In the genomic region with DNA sequence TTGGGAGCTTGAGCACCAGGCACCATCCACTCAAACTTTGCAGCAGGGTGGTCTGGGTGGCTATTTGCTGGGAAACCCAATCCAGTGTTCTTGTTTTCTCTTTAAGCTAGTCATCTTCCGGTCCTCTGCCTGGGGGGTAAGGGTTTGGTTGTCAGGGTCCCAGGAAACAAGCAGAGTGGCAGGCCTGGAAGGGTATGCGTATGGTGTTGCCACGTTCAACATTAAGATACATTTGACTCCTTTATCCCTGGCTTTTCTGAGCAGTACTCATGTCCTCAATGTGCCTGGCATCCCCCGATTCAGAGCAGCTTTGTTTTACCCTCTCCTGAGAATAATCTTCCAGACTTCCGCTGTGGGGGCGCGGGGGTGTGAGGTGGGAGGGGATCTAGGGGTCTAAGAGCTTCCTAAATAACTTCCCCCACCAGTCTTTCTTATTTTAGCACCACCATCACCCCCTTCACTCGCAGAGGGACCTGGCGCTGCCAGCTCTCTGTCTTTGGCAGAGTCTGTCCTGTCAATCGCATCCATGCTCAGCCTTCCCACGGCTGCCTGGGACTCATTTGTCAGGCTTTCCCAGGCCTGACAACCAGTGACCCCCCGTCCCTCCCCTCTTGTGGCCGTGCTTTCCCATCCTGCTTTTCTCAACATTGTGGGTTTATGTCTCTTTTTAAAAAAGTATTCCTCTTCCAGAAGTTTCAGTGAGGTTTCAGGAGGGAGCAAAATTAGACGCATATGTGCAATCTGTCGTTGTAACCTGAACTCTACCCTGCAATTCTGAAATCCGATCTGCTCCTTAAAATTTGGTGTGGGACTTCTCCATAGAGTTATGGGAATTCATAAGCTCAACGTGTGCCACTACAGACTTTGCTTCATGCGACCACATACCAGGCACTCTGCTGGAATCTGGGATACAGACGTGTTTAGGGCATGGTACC, we compare ENCODE assay signal across 20 cellular contexts. TPM values are rescaled to one million over a fixed set of nuclear protein-coding genes. Genes with fewer than 3 reads are reported as not detected.
A peak's percentile ranks its signal among the peaks of the same experiment; 100 is the strongest.
DNase-seq lines count a peak whose midpoint lies in the region; ATAC-seq and TF ChIP-seq lines count a peak whose summit lies in the region.
"Had no signal": no experiment of that assay in that cellular context is flagged by ENCODE, and none has a peak within 500 bp of the region (broad histone marks: within the 10 kb centered on the region; RNA-seq: fewer than 3 reads in every experiment).

No MANE protein-coding gene starts in this region.

- H3K27ac ChIP-seq in neuronal stem cell (replicated peaks; ENCODE audit: low read length) = no peak overlapping the region
- H3K27ac ChIP-seq: BLaER1, body of pancreas had no signal

- peaks cover 9% of the 10 kb centered on the region for H3K4me1 Mint-ChIP-seq in activated CD4-positive, alpha-beta T cell treated with anti-CD3 and anti-CD28 coated beads, Interleukin-2, amount 10 ng/mL, durations not matched to agents 7 days and 5 days

- H3K36me3 Mint-ChIP-seq in activated CD4-positive, alpha-beta T cell treated with anti-CD3 and anti-CD28 coated beads, Interleukin-2, amount 10 ng/mL, durations not matched to agents 7 days and 5 days (ENCODE audit: low read depth) = no peaks in the 10 kb centered on the region

- no peaks in the 10 kb centered on the region for H3K9me3 ChIP-seq in neuronal stem cell (replicated peaks in 1 of 2; ENCODE audit: control insufficient read depth in 2 of 2, insufficient read depth in 1 of 2, low read depth in 1 of 2, low read length in 2 of 2)
- H3K9me3 ChIP-seq: body of pancreas had no signal

- no peaks in the 10 kb centered on the region for H3K36me3 ChIP-seq in neuronal stem cell (replicated peaks in 1 of 2; ENCODE audit: control insufficient read depth in 2 of 2, insufficient read depth in 2 of 2, low read length in 2 of 2)
- H3K36me3 ChIP-seq: BLaER1 had no signal

- H3K23ac ChIP-seq in neuronal stem cell (ENCODE audit: low read depth, low read length, poor library complexity) = no peak overlapping the region

- no peak overlapping the region for H4K8ac ChIP-seq in neuronal stem cell (ENCODE audit: low read depth, low read length)

- H2BK15ac ChIP-seq in neuronal stem cell (ENCODE audit: low read length) = no peak overlapping the region

- peak overlapping the region; percentile 69 for H2AFZ ChIP-seq in neuronal stem cell (ENCODE audit: low read length)

- POLR2A ChIA-PET in activated CD4-positive, alpha-beta T cell treated with anti-CD3 and anti-CD28 coated beads, Interleukin-2, amount 10 ng/mL, durations not matched to agents 7 days and 5 days (lab: Charles Lee) = no interaction called here

- no peaks in the 10 kb centered on the region for H3K9me3 Mint-ChIP-seq in activated CD4-positive, alpha-beta T cell treated with anti-CD3 and anti-CD28 coated beads, Interleukin-2, amount 10 ng/mL, durations not matched to agents 7 days and 5 days
- H3K9me3 Mint-ChIP-seq: activated T-helper 2 cell treated with anti-CD3 and anti-CD28 coated beads, Interferon-gamma antibody, Interleukin-2, Interleukin-4, amounts not matched to agents 10 μg/mL and 5 μg/mL and 100 μg/mL, durations not matched to agents 14 hours and 24 hours and 36 hours had no signal

- H3K27me3 ChIP-seq in neuronal stem cell (ENCODE audit: control insufficient read depth in 3 of 3, insufficient read depth in 3 of 3, low read depth in 1 of 3, low read length in 3 of 3) = no peaks in the 10 kb centered on the region
- H3K27me3 ChIP-seq: BLaER1, body of pancreas had no signal

- H3K18ac ChIP-seq in neuronal stem cell (ENCODE audit: low read length) = no peak overlapping the region

- H2BK5ac ChIP-seq in neuronal stem cell (ENCODE audit: low read length) = no peak overlapping the region

- no peak overlapping the region for H2BK12ac ChIP-seq in neuronal stem cell (ENCODE audit: low read length)

- H2BK120ac ChIP-seq in neuronal stem cell (ENCODE audit: low read depth, low read length) = no peak overlapping the region

- CTCF ChIA-PET in activated CD4-positive, alpha-beta T cell treated with anti-CD3 and anti-CD28 coated beads, Interleukin-2, amount 10 ng/mL, durations not matched to agents 7 days and 5 days (lab: Charles Lee) = interaction anchor here (4.1 kb wide), 1 partner anchor 11 kb away, joined by 36 read pairs; no protein-coding TSS in a partner anchor

- no peak overlapping the region for H3K4ac ChIP-seq in neuronal stem cell (ENCODE audit: low read length)

- ATAC-seq in HG03280 (IDR thresholded peaks at IDR 0.05; ENCODE audit: unreplicated experiment) = no peak
- ATAC-seq: body of pancreas had no signal

- DNase-seq in DMS 273 treated with DMSO at 0.1 percent for 48 hours (lab: John Stamatoyannopoulos, UW) (peak; percentile 71), NCI-H524 (lab: John Stamatoyannopoulos, UW) (peak; percentile 85 to 90), fibroblast of peridontal ligament (ENCODE audit: extremely low read depth) (peak; percentile 88), neuronal stem cell (ENCODE audit: low spot score) (no peak), GM13977 (ENCODE audit: low spot score) (no peak)
- no peak for DNase-seq in activated CD4-positive, alpha-beta T cell treated with anti-CD3 and anti-CD28 coated beads, Interleukin-2, amount 10 ng/mL, durations not matched to agents 7 days and 5 days
- DNase-seq in activated CD4-positive, CD25-positive, alpha-beta regulatory T cell treated with anti-CD3 and anti-CD28 coated beads, Interleukin-2, amount 50 U/mL, for 72 hours = no peak
- DNase-seq: activated CD4-positive, alpha-beta T cell treated with anti-CD3 and anti-CD28 coated beads, Interleukin-2, amount 50 U/mL, for 48 hours; body of pancreas; HCEC 1CT; NCI-H1105 treated with DMSO at 0.1 percent for 48 hours; NCI-H510A treated with DMSO at 0.1 percent for 48 hours; RPMI8226; stimulated activated CD4-positive, alpha-beta T cell treated with anti-CD3 and anti-CD28 coated beads, Interleukin-4, amount 100 ng/mL, for 1 hour; stimulated activated naive CD4-positive, alpha-beta T cell; T1000 had no signal

- whole genome bisulfite sequencing in neuronal stem cell (ENCODE audit: extremely low coverage in 2 of 2, insufficient read length in 2 of 2, insufficient replicate concordance in 1 of 2), 2 donors = no CpG with 5 or more reads among the region's 19 CpGs

- no peak overlapping the region for H3K4me3 Mint-ChIP-seq in activated CD4-positive, alpha-beta T cell treated with anti-CD3 and anti-CD28 coated beads, Interleukin-2, amount 10 ng/mL, durations not matched to agents 7 days and 5 days

- TF ChIP-seq CTCF in GM13977 (IDR thresholded peaks at IDR 0.05; ENCODE audit: extremely low read depth, insufficient read depth, missing control alignments) = no peak

- no peak overlapping the region for H4K91ac ChIP-seq in neuronal stem cell (ENCODE audit: low read depth, low read length, poor library complexity)

- no peak overlapping the region for H3K14ac ChIP-seq in neuronal stem cell (ENCODE audit: low read length)

- H3K9ac ChIP-seq in neuronal stem cell (ENCODE audit: low read depth, low read length, poor library complexity) = peak overlapping the region; percentile 60
- H3K9ac ChIP-seq: BLaER1 had no signal

- peaks cover 3 to 9% of the 10 kb centered on the region in 2 donors for H3K4me1 ChIP-seq in neuronal stem cell (ENCODE audit: control insufficient read depth in 2 of 2, insufficient read depth in 1 of 2, low read depth in 1 of 2, low read length in 2 of 2)
- H3K4me1 ChIP-seq: BLaER1 had no signal

- no peaks in the 10 kb centered on the region for H3K79me1 ChIP-seq in neuronal stem cell (ENCODE audit: low read depth, low read length)

- no peak overlapping the region for H3K4me3 ChIP-seq in neuronal stem cell (ENCODE audit: low read length in 2 of 2)
- H3K4me3 ChIP-seq: BLaER1, body of pancreas, lung had no signal

- in situ Hi-C loops in GM13977 (cut with MboI; ENCODE audit: low pct_unique_long_range_greater_than_20kb, low sequenced_read_pairs, unreplicated experiment) = no loop called here

- no peak overlapping the region for H2AK5ac ChIP-seq in neuronal stem cell (ENCODE audit: low read depth, low read length)

- peaks cover 8% of the 10 kb centered on the region for H3K27me3 Mint-ChIP-seq in activated CD4-positive, alpha-beta T cell treated with anti-CD3 and anti-CD28 coated beads, Interleukin-2, amount 10 ng/mL, durations not matched to agents 7 days and 5 days

- no peak overlapping the region for H3K4me2 ChIP-seq in neuronal stem cell (ENCODE audit: insufficient read depth, low read length, poor library complexity, severe bottlenecking)
- H3K4me2 ChIP-seq: BLaER1 had no signal

- H3K27ac Mint-ChIP-seq in activated CD4-positive, alpha-beta T cell treated with anti-CD3 and anti-CD28 coated beads, Interleukin-2, amount 10 ng/mL, durations not matched to agents 7 days and 5 days = no peak overlapping the region
- H3K27ac Mint-ChIP-seq: activated T-helper 2 cell treated with anti-CD3 and anti-CD28 coated beads, Interferon-gamma antibody, Interleukin-2, Interleukin-4, amounts not matched to agents 10 μg/mL and 5 μg/mL and 100 μg/mL, durations not matched to agents 14 hours and 24 hours and 36 hours had no signal

RNA-seq across cellular contexts. Expression of a gene that starts 27.0 kb away (rescaled TPM):
- polyA plus RNA-seq in neuronal stem cell (2013, experiment 1 of 2) = 133 TPM
- polyA plus RNA-seq in neuronal stem cell (2013, experiment 2 of 2) = 132 TPM
- total RNA-seq in activated CD4-positive, alpha-beta T cell treated with anti-CD3 and anti-CD28 coated beads, Interleukin-2, amount 10 ng/mL, durations not matched to agents 7 days and 5 days = under 1 TPM; 0.77 to 0.99 TPM

Comparison
In these comparisons a context has a peak if more than half of its experiments do, and no peak if none do; other contexts are left out.
1. DNase-seq: peak in DMS 273 treated with DMSO at 0.1 percent for 48 hours (single experiment), NCI-H524 (2 of 2) and fibroblast of peridontal ligament (single experiment); none in neuronal stem cell (single experiment), activated CD4-positive, alpha-beta T cell treated with anti-CD3 and anti-CD28 coated beads, Interleukin-2, amount 10 ng/mL, durations not matched to agents 7 days and 5 days (single experiment), GM13977 (single experiment) and activated CD4-positive, CD25-positive, alpha-beta regulatory T cell treated with anti-CD3 and anti-CD28 coated beads, Interleukin-2, amount 50 U/mL, for 72 hours (single experiment).